In the genomic region with DNA sequence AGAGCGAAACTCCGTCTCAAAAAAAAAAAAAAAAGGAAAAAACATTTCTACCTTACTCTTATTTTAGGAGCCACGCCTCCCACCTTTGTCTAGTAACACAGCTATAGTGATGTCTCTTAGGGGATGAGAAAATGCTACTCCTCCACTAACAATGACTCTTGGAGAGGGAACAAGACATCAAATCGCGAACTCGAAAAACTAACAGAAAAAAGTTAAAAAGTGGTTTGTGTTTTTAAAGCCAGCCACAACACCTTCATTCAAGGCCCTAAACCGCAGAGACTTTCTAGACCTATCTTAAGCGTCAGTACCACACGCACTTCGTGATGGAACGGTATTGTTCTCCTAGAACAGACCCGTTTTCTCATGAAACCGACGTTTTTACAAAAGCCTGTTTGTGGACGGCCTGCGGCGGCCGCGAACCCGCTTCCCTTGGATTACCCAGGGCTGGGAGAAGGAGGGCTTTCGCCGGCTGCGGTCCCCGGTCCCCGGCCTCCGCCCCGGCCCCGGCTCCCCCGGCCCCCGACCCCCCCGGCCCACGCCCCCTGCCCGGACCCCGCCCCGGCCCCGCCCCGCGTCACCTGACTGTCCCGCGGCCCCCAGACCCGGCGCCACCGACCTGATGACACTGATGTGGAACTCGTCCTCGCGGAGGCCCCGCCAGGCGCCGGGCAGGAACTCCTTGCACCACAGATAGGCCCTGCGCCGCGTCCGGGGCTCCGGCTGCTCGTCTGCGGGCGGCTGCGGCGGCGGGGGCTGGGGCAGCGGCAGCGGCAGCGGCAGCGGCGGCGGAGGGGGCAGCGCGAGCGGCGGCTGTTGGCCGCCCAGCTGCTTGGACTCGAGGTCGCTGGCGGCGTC, we compare ENCODE assay signal across 8 cellular contexts. TPM values are rescaled to one million over a fixed set of nuclear protein-coding genes. Genes with fewer than 3 reads are reported as not detected.
A peak's percentile ranks its signal among the peaks of the same experiment; 100 is the strongest.
DNase-seq lines count a peak whose midpoint lies in the region; ATAC-seq and TF ChIP-seq lines count a peak whose summit lies in the region.

No MANE protein-coding gene starts in this region.

- POLR2A ChIA-PET in PC-3 (lab: Charles Lee; ENCODE audit: unreplicated experiment) = interaction anchor here (0.5 to 0.7 kb wide), 3 partner anchors 19 to 353 kb away, joined by 3 to 5 read pairs (median 4); no protein-coding TSS in a partner anchor

- peak overlapping the region; percentile 82 for H3K4me2 ChIP-seq in PC-3 (ENCODE audit: low read length)

- peak; percentile 32 to 46 for DNase-seq in NOMO-1 (lab: John Stamatoyannopoulos, UW; ENCODE audit: unreplicated experiment in 2 of 2)
- DNase-seq in NOMO-1 treated with dmso at 0.1 percent for 144 hours (lab: John Stamatoyannopoulos, UW; ENCODE audit: unreplicated experiment) = no peak
- DNase-seq in PC-3 = peak; percentile 47
- peak; percentile 46 for DNase-seq in activated naive CD4-positive, alpha-beta T cell treated with anti-CD3 and anti-CD28 coated beads, Interleukin-2, amount 50 U/mL, for 16 hours
- peak in 41 of 42 donors; percentile 30 to 84 (median 62) for DNase-seq in head of caudate nucleus
- peak in 42 of 56 donors; percentile 26 to 79 (median 52) for DNase-seq in nucleus accumbens (lab: John Stamatoyannopoulos, UW)

- no peak overlapping the region for H3K27ac ChIP-seq in PC-3 (ENCODE audit: low read length)

- no peaks in the 10 kb centered on the region for H3K9me2 ChIP-seq in PC-3 (replicated peaks; ENCODE audit: low read length)

- peaks cover 51% of the 10 kb centered on the region for H3K79me2 ChIP-seq in PC-3 (ENCODE audit: low read length)

- H3K36me3 ChIP-seq in PC-3 (ENCODE audit: low read depth, low read length) = peaks cover 12% of the 10 kb centered on the region; the same call in 1 of the 2 replicates

- H3K9ac ChIP-seq in PC-3 (ENCODE audit: low read length) = peak overlapping the region; percentile 54

- peak overlapping the region; percentile 92 for H3K4me3 ChIP-seq in PC-3 (ENCODE audit: low read length)

- H3F3A ChIP-seq in PC-3 (ENCODE audit: low read length, unreplicated experiment) = no peaks in the 10 kb centered on the region

- H3K9me3 ChIP-seq in PC-3 (ENCODE audit: low read length) = no peaks in the 10 kb centered on the region

- TSS peak; percentile 47 for BruUV-seq in PC-3 (replicated peaks; lab: Mats Ljungman, UMichigan)

- peak; percentile 30 for ATAC-seq in HG02970 (IDR thresholded peaks at IDR 0.05; ENCODE audit: low FRiP score, unreplicated experiment)
- ATAC-seq in PC-3 = peak; percentile 5
- ATAC-seq in esophagus mucosa = no peak

- H3K4me1 ChIP-seq in PC-3 (ENCODE audit: insufficient read depth, low read length) = peaks cover 42% of the 10 kb centered on the region

- TF ChIP-seq CTCF in PC-3 (conservative IDR thresholded peaks at IDR 0.05; ENCODE audit: low read depth, low read length) = no peak

- CTCF ChIA-PET in PC-3 (lab: Charles Lee) = no interaction called here

- intact Hi-C loops in PC-3 (cut with micrococcal nuclease) (loop anchor here (5.0 kb wide), 1 partner anchor 83 kb away; the partner anchor contains the start of gene TCIRG1), head of caudate nucleus (cut with DNase I) (loop anchor here (2.0 kb wide), 2 partner anchors 90 to 92 kb away; partner anchors contain the start of genes KMT5B and NDUFS8)

- H2AFZ ChIP-seq in PC-3 (ENCODE audit: low read length) = no peak overlapping the region

- peaks cover 47% of the 10 kb centered on the region for H4K20me1 ChIP-seq in PC-3 (ENCODE audit: low read length)

- H3K27me3 ChIP-seq in PC-3 (ENCODE audit: low read length) = no peaks in the 10 kb centered on the region

RNA-seq across cellular contexts. Expression of gene CHKA, which starts 0.7 kb away (rescaled TPM):
- total RNA-seq in PC-3 (2014; rRNA removed) = 57.5 and 71.9 TPM in 2 replicates
- total RNA-seq in esophagus mucosa = 2.3 TPM

Comparison
In these comparisons a context has a peak if more than half of its experiments do, and no peak if none do; other contexts are left out.
1. RNA of gene CHKA, which starts 0.7 kb away (total RNA-seq): 57.5 to 71.9 TPM in PC-3; 2.3 TPM in esophagus mucosa (single experiment); every median in the first group is over 10 times any median in the second.